ENCODE assay signal across 38 cellular contexts in the genomic region with DNA sequence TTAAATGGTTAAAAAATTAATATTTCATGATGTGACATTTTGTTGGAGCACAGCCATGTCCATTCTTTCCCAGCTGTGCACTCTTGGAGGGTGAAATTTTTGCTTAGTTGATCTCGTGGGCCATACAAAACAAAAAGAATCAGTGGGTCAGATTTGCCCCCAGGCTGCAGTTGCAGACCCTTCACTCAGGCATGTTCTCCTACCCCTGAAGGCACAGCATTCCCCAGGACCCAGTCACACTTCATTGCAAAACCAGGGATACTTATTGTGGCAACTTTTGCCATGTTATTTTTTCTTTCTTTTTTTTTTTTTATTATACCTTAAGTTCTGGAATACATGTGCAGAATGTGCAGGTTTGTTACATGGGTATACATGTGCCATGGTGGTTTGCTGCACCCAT. TPM values are rescaled to one million over a fixed set of nuclear protein-coding genes. Genes with fewer than 3 reads are reported as not detected.
"Had no signal": no experiment of that assay in that cellular context is flagged by ENCODE, and none has a peak within 500 bp of the region (broad histone marks: within the 10 kb centered on the region; RNA-seq: fewer than 3 reads in every experiment).

No MANE protein-coding gene starts in this region.

- H3K36me3 Mint-ChIP-seq: activated CD8-positive, alpha-beta memory T cell treated with anti-CD3 and anti-CD28 coated beads, Interleukin-2, amount 10 ng/mL, durations not matched to agents 7 days and 5 days; activated naive CD8-positive, alpha-beta T cell; brain; immature natural killer cell; naive thymus-derived CD8-positive, alpha-beta T cell; stimulated activated naive B cell treated with anti-CD40 and anti-IgM and Interleukin-4, amounts not matched to agents 10 μg/mL and 1 μg/mL and 100 μg/mL, for 72 hours had no signal

- H3K4me1 ChIP-seq: ascending aorta, pancreas, prostate gland, sigmoid colon, uterus had no signal

- H3K9me3 ChIP-seq: adrenal gland, ascending aorta, pancreas, prostate gland, sigmoid colon, tibial nerve, uterus had no signal

- H3K4me1 Mint-ChIP-seq: activated CD4-positive, alpha-beta T cell treated with anti-CD3 and anti-CD28 coated beads for 36 hours; activated CD8-positive, alpha-beta memory T cell treated with anti-CD3 and anti-CD28 coated beads, Interleukin-2, amount 10 ng/mL, durations not matched to agents 7 days and 5 days; immature natural killer cell; neural crest cell had no signal

- ATAC-seq: activated CD4-positive, alpha-beta T cell treated with anti-CD3 and anti-CD28 coated beads for 36 hours; activated CD8-positive, alpha-beta memory T cell treated with anti-CD3 and anti-CD28 coated beads, Interleukin-2, amount 10 ng/mL, durations not matched to agents 7 days and 5 days; activated CD8-positive, alpha-beta T cell treated with anti-CD3 and anti-CD28 coated beads, Interleukin-2, amount 10 ng/mL, durations not matched to agents 7 days and 5 days; activated T-cell treated with anti-CD3 and anti-CD28 coated beads, Interleukin-2, amount 50 U/mL, for 72 hours; effector memory CD8-positive, alpha-beta T cell; heart left ventricle; naive thymus-derived CD8-positive, alpha-beta T cell; pancreas; stimulated activated naive B cell treated with anti-CD40 and anti-IgM and Interleukin-4, amounts not matched to agents 10 μg/mL and 1 μg/mL and 100 μg/mL, for 72 hours had no signal

- H3K27ac Mint-ChIP-seq: activated CD4-positive, alpha-beta T cell treated with anti-CD3 and anti-CD28 coated beads for 36 hours; activated CD8-positive, alpha-beta memory T cell treated with anti-CD3 and anti-CD28 coated beads, Interleukin-2, amount 10 ng/mL, durations not matched to agents 7 days and 5 days; activated CD8-positive, alpha-beta T cell treated with anti-CD3 and anti-CD28 coated beads, Interleukin-2, amount 10 ng/mL, durations not matched to agents 7 days and 5 days; activated naive CD8-positive, alpha-beta T cell; activated T-cell treated with anti-CD3 and anti-CD28 coated beads, Interleukin-2, amount 50 U/mL, for 72 hours; brain; effector memory CD8-positive, alpha-beta T cell; immature natural killer cell; stimulated activated naive B cell treated with anti-CD40 and anti-IgM and Interleukin-4, amounts not matched to agents 10 μg/mL and 1 μg/mL and 100 μg/mL, for 72 hours; T-helper 2 cell treated with Interferon-gamma antibody and Interleukin-4, amounts not matched to agents 5 μg/mL and 100 μg/mL, for 36 hours had no signal

- H3K27me3 Mint-ChIP-seq: activated naive CD8-positive, alpha-beta T cell; brain had no signal

- DNase-seq: activated CD4-positive, alpha-beta T cell treated with anti-CD3 and anti-CD28 coated beads for 36 hours; activated CD4-positive, CD25-positive, alpha-beta regulatory T cell; activated CD8-positive, alpha-beta memory T cell treated with anti-CD3 and anti-CD28 coated beads, Interleukin-2, amount 10 ng/mL, durations not matched to agents 7 days and 5 days; activated CD8-positive, alpha-beta T cell treated with anti-CD3 and anti-CD28 coated beads, Interleukin-2, amount 10 ng/mL, durations not matched to agents 7 days and 5 days; activated effector memory CD4-positive, alpha-beta T cell treated with Interleukin-2 at 50 U/mL for 16 hours; activated naive CD4-positive, alpha-beta T cell treated with Interleukin-2 at 50 U/mL for 16 hours; activated T-cell treated with anti-CD3 and anti-CD28 coated beads, Interleukin-2, amount 50 U/mL, for 72 hours; adrenal gland; caudate nucleus; cortex of kidney; effector memory CD8-positive, alpha-beta T cell; erythroblast; heart left ventricle; hypothalamus; immature natural killer cell; midbrain; naive thymus-derived CD8-positive, alpha-beta T cell; nucleus accumbens; pancreas; sigmoid colon; stimulated activated CD4-positive, alpha-beta T cell treated with anti-CD3 and anti-CD28 coated beads, Interleukin-1b, Interleukin-23, amount 100 ng/mL, for 48 hours; stimulated activated CD4-positive, alpha-beta T cell treated with anti-CD3 and anti-CD28 coated beads, Interleukin-4, amount 100 ng/mL, for 4 hours; stimulated activated CD8-positive, alpha-beta memory T cell treated with anti-CD3 and anti-CD28 coated beads, Interleukin-4, amount 100 ng/mL, for 48 hours; stimulated activated naive B cell treated with anti-CD40 and anti-IgM and Interleukin-4, amounts not matched to agents 10 μg/mL and 1 μg/mL and 100 μg/mL, for 72 hours; uterus had no signal

- H3K36me3 ChIP-seq: adrenal gland, ascending aorta, heart left ventricle, pancreas, prostate gland, sigmoid colon, tibial nerve, uterus had no signal

- H3K4me3 Mint-ChIP-seq: activated CD4-positive, alpha-beta T cell treated with anti-CD3 and anti-CD28 coated beads for 36 hours; activated CD8-positive, alpha-beta memory T cell treated with anti-CD3 and anti-CD28 coated beads, Interleukin-2, amount 10 ng/mL, durations not matched to agents 7 days and 5 days; activated CD8-positive, alpha-beta T cell treated with anti-CD3 and anti-CD28 coated beads, Interleukin-2, amount 10 ng/mL, durations not matched to agents 7 days and 5 days; activated naive CD8-positive, alpha-beta T cell; activated T-cell treated with anti-CD3 and anti-CD28 coated beads, Interleukin-2, amount 50 U/mL, for 72 hours; brain; effector memory CD8-positive, alpha-beta T cell; immature natural killer cell; naive thymus-derived CD8-positive, alpha-beta T cell; neural crest cell; stimulated activated naive B cell treated with anti-CD40 and anti-IgM and Interleukin-4, amounts not matched to agents 10 μg/mL and 1 μg/mL and 100 μg/mL, for 72 hours; T-helper 2 cell treated with Interferon-gamma antibody and Interleukin-4, amounts not matched to agents 5 μg/mL and 100 μg/mL, for 36 hours had no signal

- H3K27me3 ChIP-seq: adrenal gland, ascending aorta, pancreas, sigmoid colon, tibial nerve, uterus had no signal

- H3K27ac ChIP-seq: ascending aorta, pancreas, prostate gland, sigmoid colon, tibial nerve, uterus had no signal

- H3K4me3 ChIP-seq: adrenal gland, ascending aorta, heart left ventricle, pancreas, prostate gland, sigmoid colon, smooth muscle cell, tibial nerve, uterus had no signal

- H3K4me2 ChIP-seq: smooth muscle cell had no signal

- H3K9me3 Mint-ChIP-seq: activated T-cell treated with anti-CD3 and anti-CD28 coated beads, Interleukin-2, amount 50 U/mL, for 72 hours; brain; effector memory CD8-positive, alpha-beta T cell; immature natural killer cell; naive thymus-derived CD8-positive, alpha-beta T cell; stimulated activated naive B cell treated with anti-CD40 and anti-IgM and Interleukin-4, amounts not matched to agents 10 μg/mL and 1 μg/mL and 100 μg/mL, for 72 hours; T-helper 2 cell treated with Interferon-gamma antibody and Interleukin-4, amounts not matched to agents 5 μg/mL and 100 μg/mL, for 36 hours had no signal

RNA-seq across cellular contexts. Expression of gene TAS2R40, which starts 6.0 kb away (rescaled TPM):
- total RNA-seq: activated CD4-positive, alpha-beta T cell treated with anti-CD3 and anti-CD28 coated beads for 36 hours; activated CD8-positive, alpha-beta memory T cell treated with anti-CD3 and anti-CD28 coated beads, Interleukin-2, amount 10 ng/mL, durations not matched to agents 7 days and 5 days; activated CD8-positive, alpha-beta T cell treated with anti-CD3 and anti-CD28 coated beads, Interleukin-2, amount 10 ng/mL, durations not matched to agents 7 days and 5 days; activated T-cell treated with anti-CD3 and anti-CD28 coated beads, Interleukin-2, amount 50 U/mL, for 72 hours; adrenal gland; ascending aorta; chondrocyte; fibroblast of lung; heart left ventricle; kidney epithelial cell; lower leg skin; naive thymus-derived CD8-positive, alpha-beta T cell; neural crest cell; pancreas; prostate gland; sigmoid colon; smooth muscle cell; temporal lobe; tibial nerve; uterus had no signal
- polyA plus RNA-seq: adrenal gland; fibroblast of lung; heart left ventricle; immature natural killer cell; naive thymus-derived CD8-positive, alpha-beta T cell; pancreas; sigmoid colon; smooth muscle cell had no signal

RNA-seq across cellular contexts. Expression of gene TAS2R39, which starts 44.6 kb away (rescaled TPM):
- total RNA-seq: activated CD4-positive, alpha-beta T cell treated with anti-CD3 and anti-CD28 coated beads for 36 hours; activated CD8-positive, alpha-beta memory T cell treated with anti-CD3 and anti-CD28 coated beads, Interleukin-2, amount 10 ng/mL, durations not matched to agents 7 days and 5 days; activated CD8-positive, alpha-beta T cell treated with anti-CD3 and anti-CD28 coated beads, Interleukin-2, amount 10 ng/mL, durations not matched to agents 7 days and 5 days; activated T-cell treated with anti-CD3 and anti-CD28 coated beads, Interleukin-2, amount 50 U/mL, for 72 hours; adrenal gland; ascending aorta; chondrocyte; fibroblast of lung; heart left ventricle; kidney epithelial cell; lower leg skin; naive thymus-derived CD8-positive, alpha-beta T cell; neural crest cell; pancreas; prostate gland; sigmoid colon; smooth muscle cell; temporal lobe; tibial nerve; uterus had no signal
- polyA plus RNA-seq: adrenal gland; fibroblast of lung; heart left ventricle; immature natural killer cell; naive thymus-derived CD8-positive, alpha-beta T cell; pancreas; sigmoid colon; smooth muscle cell had no signal

RNA-seq across cellular contexts. Expression of gene TMEM139, which starts 57.0 kb away (rescaled TPM):
- total RNA-seq: chondrocyte, fibroblast of lung, temporal lobe had no signal
- polyA plus RNA-seq: fibroblast of lung, immature natural killer cell had no signal
